ENCODE assay signal across 18 cellular contexts in genomic region chr6:75788894-75789293, GRCh38. TPM values are rescaled to one million over a fixed set of nuclear protein-coding genes. Genes with fewer than 3 reads are reported as not detected.
DNase-seq lines count a peak whose midpoint lies in the region; ATAC-seq, FAIRE-seq and TF ChIP-seq lines count a peak whose summit lies in the region.
"Had no signal": no experiment of that assay in that cellular context is flagged by ENCODE, and none has a peak within 500 bp of the region (broad histone marks: within the 10 kb centered on the region; RNA-seq: fewer than 3 reads in every experiment).

No MANE protein-coding gene starts in this region.

- no peaks in the 10 kb centered on the region for H3K9me3 ChIP-seq in GM12878 (replicated peaks; ENCODE audit: control insufficient read depth, insufficient read depth, low read length)
- H3K9me3 ChIP-seq: BLaER1, Caco-2 had no signal

- WGBS in GM12878 (ENCODE audit: insufficient coverage, insufficient replicate concordance, low lambda C conversion rate, missing lambda C conversion rate), result 44% methylated on average over 1 of the region's 1 CpG

- no peak overlapping the region for H3K4me2 ChIP-seq in GM12878 (ENCODE audit: control insufficient read depth, insufficient read depth)
- H3K4me2 ChIP-seq: BLaER1 had no signal

- RAD21 ChIA-PET in GM12878 (lab: Charles Lee; ENCODE audit: unreplicated experiment), result no interaction called here

- no peak overlapping the region for H3K4me3 ChIP-seq in GM12865 (ENCODE audit: low read depth, low read length)
- H3K4me3 ChIP-seq in GM12878, result no peak overlapping the region
- H3K4me3 ChIP-seq: BLaER1, K562 had no signal

- H2AFZ ChIP-seq in GM12878 (ENCODE audit: control insufficient read depth, low read depth, low read length), result no peak overlapping the region

- no peak for TF ChIP-seq EP300 in GM12878 (IDR thresholded peaks at IDR 0.05; ENCODE audit: borderline replicate concordance in 1 of 2, control insufficient read depth in 1 of 2, low read depth in 2 of 2, low read length in 2 of 2)

- SMC1A ChIA-PET in GM12878 (lab: Charles Lee; ENCODE audit: uncharacterized antibody, unreplicated experiment), result interaction anchor here (0.8 to 1.7 kb wide), 4 partner anchors 9 to 67 kb away, joined by 3 to 4 read pairs (median 3); no protein-coding TSS in a partner anchor

- H4K20me1 ChIP-seq in GM12878 (ENCODE audit: control insufficient read depth, insufficient read depth), result no peaks in the 10 kb centered on the region
- H4K20me1 ChIP-seq: BLaER1 had no signal

- CTCF ChIA-PET in GM12878 (lab: Yijun Ruan, JAX), result interaction anchor here (1.1 kb wide), 1 partner anchor 65 kb away, joined by 3 read pairs; no protein-coding TSS in a partner anchor
- CTCF ChIA-PET in WTC11 (lab: Charles Lee), result no interaction called here

- H3K9me3 Mint-ChIP-seq in WTC11, result peaks cover 4% of the 10 kb centered on the region
- H3K9me3 Mint-ChIP-seq: CD8-positive, alpha-beta memory T cell; H9 had no signal

- intact Hi-C loops in GM12878 (cut with micrococcal nuclease; ENCODE audit: unreplicated experiment), result no loop called here

- peak; percentile 52 for ATAC-seq in GM19043 (IDR thresholded peaks at IDR 0.05; ENCODE audit: low read depth, unreplicated experiment)
- peak; percentile 79 for ATAC-seq in HG03432 (IDR thresholded peaks at IDR 0.05; ENCODE audit: unreplicated experiment)
- ATAC-seq in GM12878, result peak; percentile 28; the same call in 1 of the 3 replicates
- no peak for ATAC-seq in HG02623 (IDR thresholded peaks at IDR 0.05; ENCODE audit: unreplicated experiment)
- no peak for ATAC-seq in WTC11
- ATAC-seq: K562 had no signal

- no peak overlapping the region for H3K27ac ChIP-seq in GM12878 (ENCODE audit: control insufficient read depth, insufficient read depth)
- H3K27ac ChIP-seq: BLaER1 had no signal

- H3K4me1 ChIP-seq in GM12878 (ENCODE audit: control insufficient read depth, insufficient read depth, low read length), result no peaks in the 10 kb centered on the region
- H3K4me1 ChIP-seq: BLaER1, Caco-2 had no signal

- H3K27ac Mint-ChIP-seq in WTC11, result no peak overlapping the region
- H3K27ac Mint-ChIP-seq: H9 had no signal

- no peaks in the 10 kb centered on the region for H3K36me3 ChIP-seq in GM12878 (ENCODE audit: control insufficient read depth in 2 of 2, insufficient read depth in 2 of 2, low read length in 1 of 2)
- H3K36me3 ChIP-seq: BLaER1 had no signal

- no peaks in the 10 kb centered on the region for H3K27me3 Mint-ChIP-seq in WTC11 (ENCODE audit: low read depth)

- in situ Hi-C loops in GM12878 (cut with MboI), result no loop called here

- no peaks in the 10 kb centered on the region for H3K27me3 ChIP-seq in GM12878 (replicated peaks in 1 of 2; ENCODE audit: control insufficient read depth in 2 of 2, insufficient read depth in 2 of 2, low read length in 1 of 2)
- H3K27me3 ChIP-seq: BLaER1 had no signal

- no peak for TF ChIP-seq POLR2A in GM12878 (IDR thresholded peaks at IDR 0.05; ENCODE audit: low read depth, low read length)

- TF ChIP-seq RAD21 in GM12878 (IDR thresholded peaks at IDR 0.05; ENCODE audit: insufficient read depth, low read depth, low read length), result no peak

- no peaks in the 10 kb centered on the region for H3K79me2 ChIP-seq in GM12878 (ENCODE audit: control insufficient read depth, insufficient read depth, low read length)

- FAIRE-seq in GM12878 (lab: Jason Lieb, UNC), result peak; percentile 83
- FAIRE-seq: K562 had no signal

- H3K9ac ChIP-seq in GM12878 (ENCODE audit: control insufficient read depth, insufficient read depth, low read length), result no peak overlapping the region
- H3K9ac ChIP-seq: BLaER1 had no signal

- POLR2A ChIA-PET in GM12878 (lab: Charles Lee), result no interaction called here
- POLR2A ChIA-PET in WTC11 (lab: Charles Lee), result no interaction called here

- H3K4me1 Mint-ChIP-seq in WTC11, result peaks cover 3% of the 10 kb centered on the region

- no TSS peak for BruUV-seq in GM12878 (replicated peaks; lab: Mats Ljungman, UMichigan)

- H3K36me3 Mint-ChIP-seq in WTC11, result no peaks in the 10 kb centered on the region

- DNase-seq in GM12865 (ENCODE audit: low read depth), result peak; percentile 7
- no peak for DNase-seq in GM12878 (ENCODE audit: low read depth, low spot score)
- DNase-seq in WTC11 (ENCODE audit: low spot score), result no peak
- DNase-seq in NCI-H2196 (lab: John Stamatoyannopoulos, UW; ENCODE audit: unreplicated experiment), result no peak
- DNase-seq: 8988T; AML-193; Caco-2; CD8-positive, alpha-beta memory T cell; DND-41; GDM1; GOT3; H9; Karpas-422 had no signal

- TF ChIP-seq CTCF in GM12865 (IDR thresholded peaks at IDR 0.05; ENCODE audit: insufficient read depth, low read depth, low read length, missing control alignments), result no peak
- TF ChIP-seq CTCF in GM12878 (IDR thresholded peaks at IDR 0.05 in 2 of 3, conservative IDR thresholded peaks at IDR 0.05 in 1 of 3; ENCODE audit: control insufficient read depth in 2 of 3, extremely low read depth in 1 of 3, insufficient read depth in 1 of 3, low read depth in 3 of 3, low read length in 3 of 3), result no peak
- no peak for TF ChIP-seq CTCF in WTC11 (IDR thresholded peaks at IDR 0.05)

- no peak overlapping the region for H3K4me3 Mint-ChIP-seq in WTC11
- H3K4me3 Mint-ChIP-seq: CD8-positive, alpha-beta memory T cell; H9 had no signal

TF ChIP-seq in GM12878, 131 proteins besides CTCF, POLR2A, EP300 and RAD21 (continues in another document):
- 0 out of 2 replicates have a peak, but pooled peaks have one; percentile 13 for TF ChIP-seq JUNB (IDR thresholded peaks at IDR 0.05)
- peak; percentile 40; the same call in 1 of the 2 replicates for TF ChIP-seq ZNF24 (IDR thresholded peaks at IDR 0.05)
- no peak for TF ChIP-seq ZBED1 (IDR thresholded peaks at IDR 0.05; ENCODE audit: borderline replicate concordance)
- TF ChIP-seq POU2F2 (IDR thresholded peaks at IDR 0.05; ENCODE audit: borderline replicate concordance, low read depth, low read length), result no peak
- no peak for TF ChIP-seq MEF2A (IDR thresholded peaks at IDR 0.05; ENCODE audit: insufficient read depth, low read depth, low read length)
- no peak for TF ChIP-seq NR2C1 (IDR thresholded peaks at IDR 0.05)
- TF ChIP-seq KLF5 (IDR thresholded peaks at IDR 0.05; ENCODE audit: partially characterized antibody), result no peak

TF ChIP-seq in WTC11, 78 proteins besides CTCF, POLR2A, EP300 and RAD21 (continues in another document):
- TF ChIP-seq RELA (CRISPR knock-in tag; IDR thresholded peaks at IDR 0.05; ENCODE audit: borderline replicate concordance) (no peak), OVOL2 (CRISPR knock-in tag; IDR thresholded peaks at IDR 0.05; ENCODE audit: borderline replicate concordance) (no peak), ZNF232 (CRISPR knock-in tag; IDR thresholded peaks at IDR 0.05) (no peak), ZNF396 (CRISPR knock-in tag; IDR thresholded peaks at IDR 0.05; ENCODE audit: borderline replicate concordance) (no peak), IRF1 (CRISPR knock-in tag; IDR thresholded peaks at IDR 0.05) (no peak), ZNF219 (CRISPR knock-in tag; IDR thresholded peaks at IDR 0.05; ENCODE audit: borderline replicate concordance) (no peak), PRRX2 (CRISPR knock-in tag; IDR thresholded peaks at IDR 0.05) (no peak), NFE2L1 (CRISPR knock-in tag; IDR thresholded peaks at IDR 0.05) (no peak), ZNF425 (CRISPR knock-in tag; conservative IDR thresholded peaks at IDR 0.05) (no peak), CREM (CRISPR knock-in tag; IDR thresholded peaks at IDR 0.05) (no peak), KAT7 (CRISPR knock-in tag; IDR thresholded peaks at IDR 0.05; ENCODE audit: borderline replicate concordance) (no peak)

RNA-seq across cellular contexts. Expression of gene MYO6, which starts 39.9 kb away (rescaled TPM):
- total RNA-seq in GM12878 (2013; cell fraction: nucleolus; rRNA removed), result 31.1 and 32.1 TPM in 2 replicates
- total RNA-seq in GM12878 (2014; rRNA removed) (9.7 and 11.6 TPM in 2 replicates), GM12878 (2014; rRNA removed; fragmentation: Illumina TruSeq; extraction: Trizol) (11.3 and 11.6 TPM in 2 replicates), GM12878 (2021) (22.6 and 23.2 TPM in 2 replicates), WTC11 (2021) (32.6 to 40.5 TPM (median 40.5 TPM) in 3 replicates)
- polyA plus RNA-seq in GM12878 (2011; ENCODE audit: low read depth), result 2.1 TPM
- polyA plus RNA-seq in GM12878 (2011; rRNA removed) (30.4 and 48.0 TPM in 2 replicates), GM12878 (2014; fragmentation: Illumina TruSeq; extraction: Trizol) (22.3 and 29.2 TPM in 2 replicates), GM12878 (2014; fragmentation: Nextera tagmentation; extraction: Ambion mirVana) (1 to 10 TPM; 7.9 to 8.0 TPM), GM12878 (2014; rRNA removed) (9.0 and 11.0 TPM in 2 replicates), GM12878 (2016; fragmentation: Nextera tagmentation; extraction: Ambion mirVana) (10 to 100 TPM; 27.7 to 27.9 TPM)
- 14.5 and 17.5 TPM in 2 replicates for polyA plus RNA-seq in GM12878 (2011; cell fraction: cytosol; rRNA removed)
- polyA plus RNA-seq in GM12878 (2011; cell fraction: nucleus; rRNA removed), result 28.1 and 44.5 TPM in 2 replicates
- polyA plus RNA-seq in GM12878 (2012), result 3.1 and 4.0 TPM in 2 replicates
- polyA minus RNA-seq in GM12878 (2011; rRNA and poly(A)+ RNA removed), result 27.5 and 28.5 TPM in 2 replicates
- 12.8 and 16.5 TPM in 2 replicates for polyA minus RNA-seq in GM12878 (2011; cell fraction: cytosol; rRNA and poly(A)+ RNA removed)
- polyA minus RNA-seq in GM12878 (2011; cell fraction: nucleus; rRNA and poly(A)+ RNA removed), result 16.8 and 27.3 TPM in 2 replicates

Comparison
In these comparisons a context has a peak if more than half of its experiments do, and no peak if none do; other contexts are left out.
1. ATAC-seq: peak in GM19043 (single experiment), HG03432 (single experiment) and GM12878 (single experiment); none in HG02623 (single experiment) and WTC11 (single experiment).